Comparison of ENCODE assay signal across 8 cellular contexts in the genomic region with DNA sequence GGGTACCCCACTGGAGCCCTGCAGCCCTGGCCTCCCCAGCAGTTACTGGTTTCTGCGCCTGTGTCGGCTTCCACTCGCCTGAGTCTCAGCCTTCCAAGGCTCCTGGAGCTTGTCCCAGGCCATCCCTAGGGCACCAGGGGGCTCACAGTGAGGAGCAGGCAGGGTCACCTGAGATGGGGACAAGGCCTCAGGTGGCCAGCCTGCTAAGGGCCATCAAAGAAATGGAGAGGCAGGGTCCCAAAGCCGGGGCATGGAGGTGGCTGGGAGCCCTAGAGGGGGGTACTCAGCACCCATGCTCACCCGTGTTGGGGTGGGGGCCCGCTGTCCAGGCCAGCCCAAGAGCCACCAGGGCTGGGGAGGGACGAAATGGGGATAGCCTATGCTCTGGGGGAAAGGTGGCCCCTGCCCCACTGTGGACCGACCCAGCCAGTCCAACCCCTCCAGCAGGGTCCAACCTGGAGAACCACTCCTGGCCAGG. TPM values are rescaled to one million over a fixed set of nuclear protein-coding genes. Genes with fewer than 3 reads are reported as not detected.
DNase-seq lines count a peak whose midpoint lies in the region; ATAC-seq and TF ChIP-seq lines count a peak whose summit lies in the region.

No MANE protein-coding gene starts in this region.

- DNase-seq in left cardiac atrium (peak; percentile 26), cardiac septum (ENCODE audit: low spot score) (no peak), mammary epithelial cell (no peak), mesendoderm (no peak), uterus (peak in 1 of 2 donors; percentile 15), Ammon's horn (ENCODE audit: low spot score) (no peak)

- peaks cover 67% of the 10 kb centered on the region for H3K79me2 ChIP-seq in mammary epithelial cell (ENCODE audit: insufficient read depth, low read length)
- H3K79me2 ChIP-seq in mesendoderm (ENCODE audit: control insufficient read depth, insufficient read depth, low read length), result peaks cover 54% of the 10 kb centered on the region

- H3K4me3 ChIP-seq in mammary epithelial cell (replicated peaks in 1 of 3; ENCODE audit: insufficient read depth in 1 of 3, low read depth in 2 of 3, low read length in 3 of 3) (peak overlapping the region; percentile 62 to 82 (median 68)), mesendoderm (ENCODE audit: low read length) (peak overlapping the region; percentile 60), uterus (peak overlapping the region; percentile 50 to 80)

- H3K4me1 ChIP-seq in mammary epithelial cell (ENCODE audit: insufficient read depth, low read length) (peaks cover 38% of the 10 kb centered on the region), mesendoderm (ENCODE audit: control insufficient read depth, low read depth, low read length) (peaks cover 2% of the 10 kb centered on the region), uterus (peaks cover 0 to 12% of the 10 kb centered on the region in 2 donors)

- in situ Hi-C loops in mammary epithelial cell (cut with MboI; ENCODE audit: low sequenced_read_pairs in 2 of 2), result no loop called here

- H3K18ac ChIP-seq in mesendoderm (ENCODE audit: low read length), result peak overlapping the region; percentile 92

- H4K20me1 ChIP-seq in mammary epithelial cell (ENCODE audit: insufficient read depth, low read length), result peaks cover 32% of the 10 kb centered on the region

- H3K23ac ChIP-seq in mesendoderm (ENCODE audit: low read length), result peak overlapping the region; percentile 54

- H3K9me3 ChIP-seq in mammary epithelial cell (replicated peaks; ENCODE audit: insufficient read depth, low read length), result no peaks in the 10 kb centered on the region
- H3K9me3 ChIP-seq in uterus, result no peaks in the 10 kb centered on the region

- peak overlapping the region; percentile 90 for H3K4ac ChIP-seq in mesendoderm (ENCODE audit: low read depth, low read length)

- no peak overlapping the region for H4K8ac ChIP-seq in mesendoderm (ENCODE audit: low read depth, low read length)

- no peaks in the 10 kb centered on the region for H3K27me3 ChIP-seq in mammary epithelial cell (ENCODE audit: insufficient read depth, low read length)
- no peaks in the 10 kb centered on the region for H3K27me3 ChIP-seq in mesendoderm (ENCODE audit: insufficient read depth, low read length, poor library complexity)
- no peaks in the 10 kb centered on the region for H3K27me3 ChIP-seq in uterus

- dilution Hi-C loops in mammary epithelial cell (cut with HindIII; ENCODE audit: low sequenced_read_pairs), result no loop called here

- H3K56ac ChIP-seq in mesendoderm (ENCODE audit: low read length), result peak overlapping the region; percentile 93

- no peak for TF ChIP-seq POLR2A in uterus (IDR thresholded peaks at IDR 0.05)

- TF ChIP-seq CTCF in mammary epithelial cell (conservative IDR thresholded peaks at IDR 0.05 in 1 of 2, IDR thresholded peaks at IDR 0.05 in 1 of 2; ENCODE audit: extremely low read depth in 1 of 2, insufficient read depth in 1 of 2, low read depth in 1 of 2, low read length in 2 of 2) (no peak), uterus (IDR thresholded peaks at IDR 0.05) (no peak)

- H2BK15ac ChIP-seq in mesendoderm (replicated peaks; ENCODE audit: low read depth), result no peak overlapping the region

- H3K9ac ChIP-seq in mammary epithelial cell (ENCODE audit: insufficient read depth, low read length) (peak overlapping the region; percentile 50), mesendoderm (ENCODE audit: low read length) (peak overlapping the region; percentile 87)

- no peak overlapping the region for H2BK5ac ChIP-seq in mesendoderm (ENCODE audit: low read length)

- H4K5ac ChIP-seq in mesendoderm (ENCODE audit: low read length), result no peak overlapping the region

- CTCF ChIA-PET in mammary epithelial cell (lab: Charles Lee; ENCODE audit: low non-redundant PET), result no interaction called here

- intact Hi-C loops in left cardiac atrium (cut with DNase I) (loop anchor here in 1 of 2 donors (5.0 kb wide), 1 partner anchor 59 kb away; a partner anchor contains a TSS), cardiac septum (cut with DNase I) (loop anchor here (5.0 kb wide), 1 partner anchor 59 kb away; a partner anchor contains a TSS), mammary epithelial cell (cut with micrococcal nuclease) (no loop called here), uterus (cut with DNase I; ENCODE audit: low total_unique reads) (no loop called here)

- peaks cover 18% of the 10 kb centered on the region for H3K36me3 ChIP-seq in mammary epithelial cell (ENCODE audit: insufficient read depth, low read length)
- H3K36me3 ChIP-seq in mesendoderm (ENCODE audit: control insufficient read depth, insufficient read depth, low read length), result peaks cover 20% of the 10 kb centered on the region
- no peaks in the 10 kb centered on the region for H3K36me3 ChIP-seq in uterus

- H3K4me2 ChIP-seq in mammary epithelial cell (ENCODE audit: insufficient read depth, low read depth, low read length) (peak overlapping the region; percentile 88), mesendoderm (ENCODE audit: low read length) (peak overlapping the region; percentile 95)

- H2BK120ac ChIP-seq in mesendoderm (ENCODE audit: low read depth, low read length), result no peak overlapping the region

- H3K79me1 ChIP-seq in mesendoderm (ENCODE audit: low read length), result peaks cover 12% of the 10 kb centered on the region

- WGBS in mammary epithelial cell (ENCODE audit: low coverage, missing lambda C conversion rate), result 19% methylated on average over 3 of the region's 8 CpGs
- WGBS in mesendoderm (ENCODE audit: extremely low coverage, insufficient coverage, low lambda C conversion rate), result no CpG with 5 or more reads among the region's 8 CpGs

- no peak overlapping the region for H2AK5ac ChIP-seq in mesendoderm (ENCODE audit: low read length)

- peak overlapping the region; percentile 68 for H3K27ac ChIP-seq in mammary epithelial cell (ENCODE audit: insufficient read depth, low read depth, low read length)
- peak overlapping the region; percentile 88 for H3K27ac ChIP-seq in mesendoderm (ENCODE audit: low read depth, low read length)
- H3K27ac ChIP-seq in uterus, result peak overlapping the region; percentile 86 to 95

- ATAC-seq in left cardiac atrium (no peak), HG03045 (IDR thresholded peaks at IDR 0.05; ENCODE audit: unreplicated experiment) (no peak), GM21717 (IDR thresholded peaks at IDR 0.05; ENCODE audit: unreplicated experiment) (no peak)

- H2AFZ ChIP-seq in mammary epithelial cell (ENCODE audit: low read depth, low read length), result no peak overlapping the region

- BruUV-seq in mammary epithelial cell (replicated peaks; lab: Mats Ljungman, UMichigan), result no TSS peak

RNA-seq across cellular contexts. Expression of a gene that starts 1.3 kb away (rescaled TPM):
- 100 to 1,000 TPM; 220 to 646 TPM for total RNA-seq in left cardiac atrium
- total RNA-seq in cardiac septum, result 22.9 TPM
- 100 to 1,000 TPM; 126 to 452 TPM for total RNA-seq in mammary epithelial cell
- polyA plus RNA-seq in mammary epithelial cell, result 217 TPM
- 278 TPM for polyA minus RNA-seq in mammary epithelial cell
- 182 TPM for polyA plus RNA-seq in mesendoderm (2013, experiment 1 of 2)
- 181 TPM for polyA plus RNA-seq in mesendoderm (2013, experiment 2 of 2)
- total RNA-seq in uterus, result 10 to 100 TPM in 2 of 4 donors, 1 to 10 TPM in 2; 5.3 to 59.4 (median 23.4) TPM

RNA-seq across cellular contexts. Expression of a gene that starts 31.1 kb away (rescaled TPM):
- total RNA-seq in left cardiac atrium (10 to 100 TPM; 59.2 to 65.4 TPM), cardiac septum (47.6 TPM), mammary epithelial cell (10 to 100 TPM; 59.0 to 94.2 TPM), uterus (10 to 100 TPM; 30.2 to 70.6 (median 46.5) TPM)
- polyA plus RNA-seq in mammary epithelial cell, result 65.9 TPM
- 74.3 TPM for polyA minus RNA-seq in mammary epithelial cell
- polyA plus RNA-seq in mesendoderm (2013, experiment 1 of 2), result 35.4 TPM
- 32.5 TPM for polyA plus RNA-seq in mesendoderm (2013, experiment 2 of 2)

RNA-seq across cellular contexts. Expression of a gene that starts 45.0 kb away (rescaled TPM):
- total RNA-seq in left cardiac atrium, result 10 to 100 TPM; 72.2 to 79.3 TPM
- total RNA-seq in cardiac septum, result 67.4 TPM
- total RNA-seq in mammary epithelial cell, result 10 to 100 TPM; 84.2 to 98.2 TPM
- 103 TPM for polyA plus RNA-seq in mammary epithelial cell
- 65.6 TPM for polyA minus RNA-seq in mammary epithelial cell
- 88.2 TPM for polyA plus RNA-seq in mesendoderm (2013, experiment 1 of 2)
- 89.5 TPM for polyA plus RNA-seq in mesendoderm (2013, experiment 2 of 2)
- 100 to 1,000 TPM in 1 of 4 donors, 10 to 100 TPM in 3; 76.0 to 326 (median 85.6) TPM for total RNA-seq in uterus

RNA-seq across cellular contexts. Expression of a gene that starts 45.1 kb away (rescaled TPM):
- total RNA-seq in left cardiac atrium (10 to 100 TPM; 16.4 to 22.4 TPM), cardiac septum (21.0 TPM), mammary epithelial cell (10 to 100 TPM; 37.7 to 38.2 TPM), uterus (10 to 100 TPM; 11.8 to 33.7 (median 23.3) TPM)
- 13.6 TPM for polyA plus RNA-seq in mammary epithelial cell
- polyA minus RNA-seq in mammary epithelial cell, result 21.2 TPM
- polyA plus RNA-seq in mesendoderm (2013, experiment 1 of 2), result 15.5 TPM
- 14.9 TPM for polyA plus RNA-seq in mesendoderm (2013, experiment 2 of 2)

RNA-seq across cellular contexts. Expression of a gene that starts 59.3 kb away (rescaled TPM):
- total RNA-seq in left cardiac atrium, result 100 to 1,000 TPM; 132 to 161 TPM
- total RNA-seq in cardiac septum, result 144 TPM
- 10 to 100 TPM; 27.7 to 68.9 TPM for total RNA-seq in mammary epithelial cell
- polyA plus RNA-seq in mammary epithelial cell, result 79.0 TPM
- polyA minus RNA-seq in mammary epithelial cell, result 52.5 TPM
- polyA plus RNA-seq in mesendoderm (2013, experiment 1 of 2), result 34.8 TPM
- 34.4 TPM for polyA plus RNA-seq in mesendoderm (2013, experiment 2 of 2)
- 100 to 1,000 TPM in 1 of 4 donors, 10 to 100 TPM in 3; 23.8 to 125 (median 67.5) TPM for total RNA-seq in uterus
